ENCODE assay signal across 8 cellular contexts in the genomic region with DNA sequence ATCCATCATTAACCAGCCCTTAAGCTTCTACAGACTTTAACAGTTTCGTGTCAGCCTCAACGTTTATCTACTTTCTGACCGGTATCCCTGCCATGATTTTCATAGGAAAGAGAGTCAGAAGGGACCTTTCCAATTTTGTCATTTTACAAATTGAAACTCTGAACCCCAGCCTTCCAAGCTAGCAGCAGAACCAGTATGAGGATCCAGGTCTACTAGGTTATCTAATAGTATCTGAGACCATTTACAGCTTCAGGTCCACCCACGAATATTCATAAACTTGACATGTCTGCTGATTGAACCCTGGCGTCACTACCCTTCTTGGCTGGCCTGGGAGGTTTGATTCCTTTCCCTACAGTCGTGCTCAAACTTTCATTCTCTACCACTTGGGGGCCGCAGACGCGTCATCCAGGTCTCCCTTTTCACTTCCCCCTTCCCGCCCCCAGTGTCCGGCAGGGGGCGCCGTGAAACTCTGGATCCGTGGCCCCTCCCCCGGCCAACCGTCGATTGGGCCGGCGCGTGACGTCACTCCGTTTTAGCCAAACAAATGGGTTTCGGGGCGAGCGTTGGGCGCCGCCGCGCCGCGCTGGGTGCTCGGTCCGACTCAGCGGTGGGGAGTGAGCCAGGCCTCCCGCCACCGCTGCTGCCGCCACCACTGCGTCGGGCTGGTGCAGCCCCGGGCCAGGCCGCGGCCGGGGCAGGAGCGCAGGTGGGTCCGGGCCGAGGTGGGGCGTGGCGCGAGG. TPM values are rescaled to one million over a fixed set of nuclear protein-coding genes. Genes with fewer than 3 reads are reported as not detected.
A peak's percentile ranks its signal among the peaks of the same experiment; 100 is the strongest.
DNase-seq lines count a peak whose midpoint lies in the region; ATAC-seq and TF ChIP-seq lines count a peak whose summit lies in the region.

A gene with protein sequence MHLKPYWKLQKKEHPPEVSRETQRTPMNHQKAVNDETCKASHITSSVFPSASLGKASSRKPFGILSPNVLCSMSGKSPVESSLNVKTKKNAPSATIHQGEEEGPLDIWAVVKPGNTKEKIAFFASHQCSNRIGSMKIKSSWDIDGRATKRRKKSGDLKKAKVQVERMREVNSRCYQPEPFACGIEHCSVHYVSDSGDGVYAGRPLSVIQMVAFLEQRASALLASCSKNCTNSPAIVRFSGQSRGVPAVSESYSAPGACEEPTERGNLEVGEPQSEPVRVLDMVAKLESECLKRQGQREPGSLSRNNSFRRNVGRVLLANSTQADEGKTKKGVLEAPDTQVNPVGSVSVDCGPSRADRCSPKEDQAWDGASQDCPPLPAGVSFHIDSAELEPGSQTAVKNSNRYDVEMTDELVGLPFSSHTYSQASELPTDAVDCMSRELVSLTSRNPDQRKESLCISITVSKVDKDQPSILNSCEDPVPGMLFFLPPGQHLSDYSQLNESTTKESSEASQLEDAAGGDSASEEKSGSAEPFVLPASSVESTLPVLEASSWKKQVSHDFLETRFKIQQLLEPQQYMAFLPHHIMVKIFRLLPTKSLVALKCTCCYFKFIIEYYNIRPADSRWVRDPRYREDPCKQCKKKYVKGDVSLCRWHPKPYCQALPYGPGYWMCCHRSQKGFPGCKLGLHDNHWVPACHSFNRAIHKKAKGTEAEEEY (plus strand): TSS at position 590 of the 740 bp plus-strand sequence. CDS start 78,970 bp downstream, outside the sequence.

- peaks cover 30 to 33% of the 10 kb centered on the region in 2 donors for H3K4me1 ChIP-seq in adrenal gland (replicated peaks in 1 of 2)
- H3K4me1 ChIP-seq in heart left ventricle: peaks cover 0 to 40% (median 27%) of the 10 kb centered on the region in 12 donors
- peaks cover 38% of the 10 kb centered on the region for H3K4me1 ChIP-seq in upper lobe of right lung

- POLR2A ChIA-PET in T-cell (lab: Charles Lee): interaction anchor here (0.6 to 1.2 kb wide), 4 partner anchors 11 to 744 kb away, joined by 3 to 4 read pairs (median 4); no protein-coding TSS in a partner anchor

- DNase-seq in NCI-H1436 (lab: John Stamatoyannopoulos, UW) (peak; percentile 98), T-cell (peak; percentile 94 to 100 (median 98)), adrenal gland (peak; percentile 97 to 100 (median 100)), heart left ventricle (peak; percentile 98 to 100 (median 99)), posterior cingulate gyrus (peak; percentile 95 to 100 (median 98)), upper lobe of right lung (peak; percentile 99)

- H3K36me3 Mint-ChIP-seq in T-cell: no peaks in the 10 kb centered on the region

- H3K4me3 ChIP-seq in adrenal gland (peak within 1 kb of the TSS; percentile 43 to 86 (median 67)), heart left ventricle (peak within 1 kb of the TSS; percentile 70 to 99 (median 95)), upper lobe of right lung (peak within 1 kb of the TSS; percentile 78)

- TF ChIP-seq POLR2A in adrenal gland (IDR thresholded peaks at IDR 0.05): peak; percentile 95 to 96
- TF ChIP-seq POLR2A in heart left ventricle (IDR thresholded peaks at IDR 0.05): peak; percentile 34 to 96

- H3K36me3 ChIP-seq in adrenal gland (replicated peaks in 1 of 2) (no peaks in the 10 kb centered on the region), heart left ventricle (no peaks in the 10 kb centered on the region), upper lobe of right lung (no peaks in the 10 kb centered on the region)

- peaks cover 38 to 42% (median 40%) of the 10 kb centered on the region in 3 donors for H3K4me1 Mint-ChIP-seq in T-cell

- H3K27ac ChIP-seq in adrenal gland (peak within 1 kb of the TSS; percentile 67 to 95 (median 92)), heart left ventricle (peak within 1 kb of the TSS; percentile 81 to 97 (median 93)), upper lobe of right lung (peak within 1 kb of the TSS; percentile 93)

- intact Hi-C loops in adrenal gland (cut with DNase I) (loop anchor here (5.0 to 10.0 kb wide), 2 partner anchors 84 to 86 kb away; no protein-coding TSS in a partner anchor), heart left ventricle (cut with DNase I) (loop anchor here (1.0 to 10.0 kb wide), 8 partner anchors 36 to 311 kb away; a partner anchor contains a TSS), posterior cingulate gyrus (cut with DNase I) (loop anchor here (1.0 kb wide), 2 partner anchors 83 to 141 kb away; no protein-coding TSS in a partner anchor), upper lobe of right lung (cut with DNase I) (no loop called here)

- peak within 1 kb of the TSS; percentile 78 to 88 for H3K27ac Mint-ChIP-seq in T-cell

- no peaks in the 10 kb centered on the region for H3K27me3 ChIP-seq in adrenal gland
- H3K27me3 ChIP-seq in heart left ventricle: no peaks in the 10 kb centered on the region
- H3K27me3 ChIP-seq in upper lobe of right lung: no peaks in the 10 kb centered on the region

- H3K27me3 Mint-ChIP-seq in T-cell: no peaks in the 10 kb centered on the region

- 0 to 2% (median 2%) methylated on average over 20 to 49 of the region's 49 CpGs for WGBS in adrenal gland, 4 donors
- 0 to 2% (median 1%) methylated on average over 24 to 49 of the region's 49 CpGs for WGBS in heart left ventricle, 4 donors

- H3K9me3 Mint-ChIP-seq in T-cell: no peaks in the 10 kb centered on the region

- H3K9me3 ChIP-seq in adrenal gland (replicated peaks in 1 of 3): no peaks in the 10 kb centered on the region
- no peaks in the 10 kb centered on the region for H3K9me3 ChIP-seq in heart left ventricle
- no peaks in the 10 kb centered on the region for H3K9me3 ChIP-seq in upper lobe of right lung

- ATAC-seq in HG02798 (IDR thresholded peaks at IDR 0.05; ENCODE audit: poor library complexity, unreplicated experiment): peak; percentile 88
- peak; percentile 89 to 95 (median 90) for ATAC-seq in T-cell (replicated peaks in 1 of 4)
- peak; percentile 90 to 94 (median 92) for ATAC-seq in heart left ventricle
- peak; percentile 98 for ATAC-seq in upper lobe of right lung

- peak within 1 kb of the TSS; percentile 86 to 92 (median 88) for H3K4me3 Mint-ChIP-seq in T-cell

- TF ChIP-seq CTCF in GM12874 (IDR thresholded peaks at IDR 0.05; ENCODE audit: insufficient read depth, low read depth, low read length): peak; percentile 95
- peak; percentile 98 to 100 (median 100) for TF ChIP-seq CTCF in adrenal gland (IDR thresholded peaks at IDR 0.05)
- TF ChIP-seq CTCF in heart left ventricle (IDR thresholded peaks at IDR 0.05): peak; percentile 98 to 100 (median 99)
- TF ChIP-seq CTCF in upper lobe of right lung (IDR thresholded peaks at IDR 0.05): peak; percentile 98

- CTCF ChIA-PET in T-cell (lab: Charles Lee): interaction anchor here (0.5 to 5.1 kb wide), 42 partner anchors 9 to 1204 kb away, joined by 3 to 85 read pairs (median 4); a partner anchor contains a TSS

RNA-seq across cellular contexts. Expression of the gene that starts here (rescaled TPM):
- total RNA-seq in T-cell (10 to 100 TPM; 22.1 to 36.9 (median 28.7) TPM), adrenal gland (10 to 100 TPM; 12.7 to 31.0 (median 20.5) TPM), heart left ventricle (10 to 100 TPM; 17.1 to 33.4 (median 21.1) TPM), upper lobe of right lung (29.2 TPM)
- polyA plus RNA-seq in adrenal gland (10 to 100 TPM in 1 of 3 donors, 1 to 10 TPM in 2; 5.9 to 16.3 (median 6.6) TPM), heart left ventricle (10 to 100 TPM in 1 of 2 donors, 1 to 10 TPM in 1; 8.0 to 23.6 TPM)

Comparison
In these comparisons a context has a peak if more than half of its experiments do, and no peak if none do; other contexts are left out.
1. Peak in every context shown above with its lines: DNase-seq, ATAC-seq, H3K4me3 ChIP-seq and H3K27ac ChIP-seq.